1 cellular context compared by ENCODE assay signal in the genomic region with DNA sequence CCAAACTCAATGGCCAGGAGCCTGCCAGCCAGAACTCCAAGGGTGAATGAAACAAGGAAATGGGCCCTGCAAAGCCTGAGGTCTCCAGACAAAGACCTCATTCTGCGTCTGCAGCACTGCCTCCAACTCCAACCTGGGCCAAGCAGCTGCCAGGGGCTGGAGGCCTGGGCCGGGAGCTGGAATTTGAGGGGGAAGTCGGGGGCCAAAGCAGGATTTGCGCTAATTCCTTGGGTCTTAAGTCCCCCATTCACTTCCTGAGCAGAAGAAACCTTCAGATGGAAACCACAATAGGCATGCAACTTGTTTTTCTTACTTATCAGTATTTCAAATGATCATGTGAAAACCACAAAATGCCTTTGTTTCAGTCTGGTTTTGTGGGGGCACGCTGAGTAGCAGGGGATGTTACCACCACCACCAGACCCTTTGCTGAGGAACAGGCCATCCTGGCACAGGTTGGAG.
TF ChIP-seq lines count a peak whose summit lies in the region.

No MANE protein-coding gene starts in this region.

TF ChIP-seq in HepG2, 621 proteins besides CTCF, POLR2A, EP300 and RAD21:
- no peak for TF ChIP-seq RELA (CRISPR knock-in tag; IDR thresholded peaks at IDR 0.05)
- no peak for TF ChIP-seq ZNF687 (CRISPR knock-in tag; IDR thresholded peaks at IDR 0.05)
- no peak for TF ChIP-seq ZBTB21 (CRISPR knock-in tag; IDR thresholded peaks at IDR 0.05)
- TF ChIP-seq ETV6 (CRISPR knock-in tag; conservative IDR thresholded peaks at IDR 0.05), result no peak
- TF ChIP-seq NFE2L1 (CRISPR knock-in tag; IDR thresholded peaks at IDR 0.05; ENCODE audit: borderline replicate concordance), result no peak
- no peak for TF ChIP-seq ATF6 (CRISPR knock-in tag; conservative IDR thresholded peaks at IDR 0.05)
- no peak for TF ChIP-seq SP1 (IDR thresholded peaks at IDR 0.05)
- no peak for TF ChIP-seq SP1 (CRISPR knock-in tag; IDR thresholded peaks at IDR 0.05)
- no peak for TF ChIP-seq ZFP36L2 (CRISPR knock-in tag; IDR thresholded peaks at IDR 0.05)
- no peak for TF ChIP-seq HMG20B (CRISPR knock-in tag; conservative IDR thresholded peaks at IDR 0.05)
- no peak for TF ChIP-seq MAZ (IDR thresholded peaks at IDR 0.05; ENCODE audit: borderline replicate concordance, low read depth, low read length)
- no peak for TF ChIP-seq MAZ (CRISPR knock-in tag; IDR thresholded peaks at IDR 0.05; ENCODE audit: low read depth)
- no peak for TF ChIP-seq KAT8 (CRISPR knock-in tag; IDR thresholded peaks at IDR 0.05)
TF ChIP-seq in HepG2: peak in this region for 0.
